9 cellular contexts compared by ENCODE assay signal in genomic region chr4:13907255-13907751, GRCh38.
DNase-seq lines count a peak whose midpoint lies in the region; ATAC-seq and TF ChIP-seq lines count a peak whose summit lies in the region.
"Had no signal": no experiment of that assay in that cellular context is flagged by ENCODE, and none has a peak within 500 bp of the region (broad histone marks: within the 10 kb centered on the region; RNA-seq: fewer than 3 reads in every experiment).

No MANE protein-coding gene starts in this region.

- intact Hi-C loops in A673 (cut with micrococcal nuclease; ENCODE audit: unreplicated experiment), result no loop called here
- intact Hi-C loops in ascending aorta (cut with DNase I), result no loop called here

- peak overlapping the region; percentile 69 for H3K4me3 Mint-ChIP-seq in HFFc6
- H3K4me3 Mint-ChIP-seq in mesothelial cell of epicardium, result no peak overlapping the region

- no peaks in the 10 kb centered on the region for H3K9me3 Mint-ChIP-seq in HFFc6
- H3K9me3 Mint-ChIP-seq in mesothelial cell of epicardium, result no peaks in the 10 kb centered on the region

- H3K36me3 ChIP-seq in A673 (ENCODE audit: insufficient read depth, low read length, poor library complexity, severe bottlenecking), result no peaks in the 10 kb centered on the region
- H3K36me3 ChIP-seq in ascending aorta, result no peaks in the 10 kb centered on the region
- H3K36me3 ChIP-seq in kidney epithelial cell (ENCODE audit: control insufficient read depth, insufficient read depth, low read length), result no peaks in the 10 kb centered on the region

- ATAC-seq in HG02610 (IDR thresholded peaks at IDR 0.05; ENCODE audit: unreplicated experiment), result no peak
- no peak for ATAC-seq in HG03469 (IDR thresholded peaks at IDR 0.05; ENCODE audit: unreplicated experiment)
- no peak for ATAC-seq in GM18873 (IDR thresholded peaks at IDR 0.05; ENCODE audit: low FRiP score, unreplicated experiment)

- TF ChIP-seq CTCF in A673 (conservative IDR thresholded peaks at IDR 0.05; ENCODE audit: low read depth, low read length) (peak; percentile 20; the same call in 1 of the 2 replicates), HFFc6 (IDR thresholded peaks at IDR 0.05) (peak; percentile 73), ascending aorta (IDR thresholded peaks at IDR 0.05) (no peak), kidney epithelial cell (IDR thresholded peaks at IDR 0.05; ENCODE audit: insufficient read depth, low read length, poor library complexity, severe bottlenecking) (peak; percentile 40), mesothelial cell of epicardium (IDR thresholded peaks at IDR 0.05; ENCODE audit: unreplicated experiment) (no peak)

- H3K36me3 Mint-ChIP-seq in HFFc6 (ENCODE audit: low read depth), result peaks cover 10% of the 10 kb centered on the region
- H3K36me3 Mint-ChIP-seq in mesothelial cell of epicardium, result no peaks in the 10 kb centered on the region

- no TSS peak for BruUV-seq in A673 (replicated peaks; lab: Mats Ljungman, UMichigan)

- DNase-seq in A673 (ENCODE audit: low spot score) (peak; percentile 46), HFFc6 (peak; percentile 99), ascending aorta (ENCODE audit: low spot score in 2 of 2) (no peak), kidney epithelial cell (ENCODE audit: low read depth) (peak; percentile 99), mesothelial cell of epicardium (ENCODE audit: low spot score in 2 of 2, unreplicated experiment in 2 of 2) (no peak)
- DNase-seq: NCI-H1436 treated with DMSO at 0.1 percent for 48 hours had no signal

- no peaks in the 10 kb centered on the region for H3K9me3 ChIP-seq in A673 (ENCODE audit: low read depth, low read length, poor library complexity, severe bottlenecking)
- H3K9me3 ChIP-seq in ascending aorta, result no peaks in the 10 kb centered on the region

- POLR2A ChIA-PET in A673 (lab: Charles Lee; ENCODE audit: low non-redundant PET), result no interaction called here

- H3K4me3 ChIP-seq in A673 (ENCODE audit: low read depth, low read length, poor library complexity, severe bottlenecking), result no peak overlapping the region
- no peak overlapping the region for H3K4me3 ChIP-seq in ascending aorta
- H3K4me3 ChIP-seq in kidney epithelial cell (ENCODE audit: low read depth, low read length), result no peak overlapping the region

- CTCF ChIA-PET in A673 (lab: Charles Lee), result no interaction called here

- H3K27ac Mint-ChIP-seq in HFFc6, result peak overlapping the region; percentile 94
- no peak overlapping the region for H3K27ac Mint-ChIP-seq in mesothelial cell of epicardium

- H3K4me1 Mint-ChIP-seq in HFFc6 (ENCODE audit: low read depth) (peaks cover 80% of the 10 kb centered on the region), mesothelial cell of epicardium (no peaks in the 10 kb centered on the region)

- H3K27ac ChIP-seq in A673 (ENCODE audit: low read depth, low read length, poor library complexity, severe bottlenecking) (no peak overlapping the region), ascending aorta (peak overlapping the region; percentile 1 to 27)

- no peaks in the 10 kb centered on the region for H3K27me3 ChIP-seq in A673 (replicated peaks; ENCODE audit: insufficient read depth, low read depth, low read length, poor library complexity)
- no peaks in the 10 kb centered on the region for H3K27me3 ChIP-seq in ascending aorta
- no peaks in the 10 kb centered on the region for H3K27me3 ChIP-seq in kidney epithelial cell (ENCODE audit: control insufficient read depth, insufficient read depth, low read length)

- H3K27me3 Mint-ChIP-seq in HFFc6 (ENCODE audit: insufficient read depth) (no peaks in the 10 kb centered on the region), mesothelial cell of epicardium (ENCODE audit: low read depth) (peaks cover 2% of the 10 kb centered on the region)

- H3K4me1 ChIP-seq in A673 (ENCODE audit: insufficient read depth, low read length, poor library complexity, severe bottlenecking) (no peaks in the 10 kb centered on the region), ascending aorta (no peaks in the 10 kb centered on the region)

Comparison
In these comparisons a context has a peak if more than half of its experiments do, and no peak if none do; other contexts are left out.
1. DNase-seq: peak in A673 (single experiment), HFFc6 (single experiment) and kidney epithelial cell (single experiment); none in ascending aorta (0 of 2) and mesothelial cell of epicardium (0 of 2).
2. CTCF ChIP-seq: peak in A673 (single experiment), HFFc6 (single experiment) and kidney epithelial cell (single experiment); none in ascending aorta (0 of 3) and mesothelial cell of epicardium (single experiment).